In genomic region chr13:60370343-60370742, GRCh38 we compare ENCODE assay signal across 13 cellular contexts.
"Had no signal": no experiment of that assay in that cellular context is flagged by ENCODE, and none has a peak within 500 bp of the region (broad histone marks: within the 10 kb centered on the region; RNA-seq: fewer than 3 reads in every experiment).

No MANE protein-coding gene starts in this region.

- H3K4me3 Mint-ChIP-seq: activated CD4-positive, alpha-beta T cell treated with anti-CD3 and anti-CD28 coated beads, Interleukin-2, amount 10 ng/mL, durations not matched to agents 24 days and 14 days; activated CD8-positive, alpha-beta memory T cell treated with anti-CD3 and anti-CD28 coated beads, Interleukin-2, amount 10 ng/mL, durations not matched to agents 7 days and 5 days; activated naive CD8-positive, alpha-beta T cell treated with anti-CD3 and anti-CD28 coated beads, Interleukin-2, amount 10 ng/mL, durations not matched to agents 7 days and 5 days; WTC11 had no signal

- H3K4me3 ChIP-seq: breast epithelium, lung, thyroid gland, uterus had no signal

- DNase-seq: activated CD4-positive, alpha-beta T cell treated with anti-CD3 and anti-CD28 coated beads, Interleukin-2, amount 10 ng/mL, durations not matched to agents 24 days and 14 days; activated CD8-positive, alpha-beta memory T cell treated with anti-CD3 and anti-CD28 coated beads, Interleukin-2, amount 10 ng/mL, durations not matched to agents 7 days and 5 days; activated gamma-delta T cell; activated naive CD8-positive, alpha-beta T cell treated with anti-CD3 and anti-CD28 coated beads, Interleukin-2, amount 10 ng/mL, durations not matched to agents 7 days and 5 days; activated T-cell treated with anti-CD3 and anti-CD28 coated beads, Interleukin-2, amount 50 U/mL, for 48 hours; left cardiac atrium; naive B cell; thyroid gland; uterus had no signal

- H3K4me1 Mint-ChIP-seq: activated CD4-positive, alpha-beta T cell treated with anti-CD3 and anti-CD28 coated beads, Interleukin-2, amount 10 ng/mL, durations not matched to agents 24 days and 14 days; activated CD8-positive, alpha-beta memory T cell treated with anti-CD3 and anti-CD28 coated beads, Interleukin-2, amount 10 ng/mL, durations not matched to agents 7 days and 5 days; activated naive CD8-positive, alpha-beta T cell treated with anti-CD3 and anti-CD28 coated beads, Interleukin-2, amount 10 ng/mL, durations not matched to agents 7 days and 5 days; immature natural killer cell; naive B cell; WTC11 had no signal

- H3K9me3 Mint-ChIP-seq: activated CD4-positive, alpha-beta T cell treated with anti-CD3 and anti-CD28 coated beads, Interleukin-2, amount 10 ng/mL, durations not matched to agents 24 days and 14 days; activated naive CD8-positive, alpha-beta T cell treated with anti-CD3 and anti-CD28 coated beads, Interleukin-2, amount 10 ng/mL, durations not matched to agents 7 days and 5 days; immature natural killer cell had no signal

- H3K36me3 Mint-ChIP-seq: activated CD8-positive, alpha-beta memory T cell treated with anti-CD3 and anti-CD28 coated beads, Interleukin-2, amount 10 ng/mL, durations not matched to agents 7 days and 5 days; activated naive CD8-positive, alpha-beta T cell treated with anti-CD3 and anti-CD28 coated beads, Interleukin-2, amount 10 ng/mL, durations not matched to agents 7 days and 5 days; immature natural killer cell; naive B cell; WTC11 had no signal

- ATAC-seq: activated CD8-positive, alpha-beta memory T cell treated with anti-CD3 and anti-CD28 coated beads, Interleukin-2, amount 10 ng/mL, durations not matched to agents 7 days and 5 days; left cardiac atrium; WTC11 had no signal

- H3K27ac Mint-ChIP-seq: activated CD4-positive, alpha-beta T cell treated with anti-CD3 and anti-CD28 coated beads, Interleukin-2, amount 10 ng/mL, durations not matched to agents 24 days and 14 days; activated CD8-positive, alpha-beta memory T cell treated with anti-CD3 and anti-CD28 coated beads, Interleukin-2, amount 10 ng/mL, durations not matched to agents 7 days and 5 days; activated naive CD8-positive, alpha-beta T cell treated with anti-CD3 and anti-CD28 coated beads, Interleukin-2, amount 10 ng/mL, durations not matched to agents 7 days and 5 days; naive B cell; WTC11 had no signal

- H3K27me3 Mint-ChIP-seq: activated CD4-positive, alpha-beta T cell treated with anti-CD3 and anti-CD28 coated beads, Interleukin-2, amount 10 ng/mL, durations not matched to agents 24 days and 14 days had no signal
